ENCODE assay signal across 24 cellular contexts in the genomic region with DNA sequence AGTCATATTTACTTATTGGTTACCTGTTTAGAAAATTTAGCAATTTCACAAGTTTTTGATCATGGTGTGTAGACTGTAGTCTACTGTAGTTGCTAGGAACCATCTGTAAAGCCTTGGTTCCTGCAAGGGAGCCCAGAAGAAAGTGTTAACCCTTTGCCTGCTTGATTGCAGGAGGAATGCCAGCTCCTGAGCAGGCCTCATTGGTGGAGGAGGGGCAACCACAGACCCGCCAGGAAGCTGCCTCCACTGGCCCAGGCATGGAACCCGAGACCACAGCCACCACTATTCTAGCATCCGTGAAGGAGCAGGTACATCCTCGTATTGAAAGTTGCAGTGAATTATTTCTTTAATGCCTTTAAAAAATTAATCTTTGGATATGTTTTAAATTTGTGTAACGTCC.
"Had no signal": no experiment of that assay in that cellular context is flagged by ENCODE, and none has a peak within 500 bp of the region (broad histone marks: within the 10 kb centered on the region; RNA-seq: fewer than 3 reads in every experiment).

No MANE protein-coding gene starts in this region.

- H3K4me1 ChIP-seq: ascending aorta, breast epithelium, SJCRH30 had no signal

- H3K4me3 ChIP-seq: ascending aorta, breast epithelium, SJCRH30, SK-N-MC had no signal

- H3K36me3 ChIP-seq: ascending aorta, breast epithelium, WERI-Rb-1 had no signal

- H3K9me3 ChIP-seq: ascending aorta, breast epithelium, SJCRH30 had no signal

- DNase-seq: activated CD4-positive, alpha-beta T cell treated with anti-CD3 and anti-CD28 coated beads, Interleukin-2, amount 10 ng/mL, durations not matched to agents 7 days and 5 days; activated CD4-positive, alpha-beta T cell treated with anti-CD3 and anti-CD28 coated beads, Interleukin-2, amount 50 U/mL, for 48 hours; activated CD8-positive, alpha-beta T cell treated with anti-CD3 and anti-CD28 coated beads, Interleukin-2, amount 10 ng/mL, durations not matched to agents 7 days and 5 days; activated gamma-delta T cell; activated naive CD4-positive, alpha-beta T cell treated with Interleukin-2 at 50 U/mL for 16 hours; activated naive CD8-positive, alpha-beta T cell treated with anti-CD3 and anti-CD28 coated beads, Interleukin-2, amount 10 ng/mL, durations not matched to agents 7 days and 5 days; activated T-cell treated with anti-CD3 and anti-CD28 coated beads, Interleukin-2, amount 50 U/mL, for 24 hours; amygdala; Karpas-422; NCI-H1048; NCI-H1105 treated with DMSO at 0.1 percent for 48 hours; NCI-H1436; NCI-H1694; NCI-H2029; NCI-H345; NCI-H524 treated with DMSO at 0.1 percent for 48 hours; SHP77; SJCRH30; T1000; WERI-Rb-1 had no signal

- ATAC-seq: activated CD8-positive, alpha-beta T cell treated with anti-CD3 and anti-CD28 coated beads, Interleukin-2, amount 10 ng/mL, durations not matched to agents 7 days and 5 days; Panc1 had no signal

- H3K27me3 ChIP-seq: ascending aorta, breast epithelium, SJCRH30 had no signal

- H3K27ac ChIP-seq: ascending aorta, breast epithelium, SJCRH30, SK-N-MC, WERI-Rb-1 had no signal
